ENCODE assay signal across 21 cellular contexts in the genomic region with DNA sequence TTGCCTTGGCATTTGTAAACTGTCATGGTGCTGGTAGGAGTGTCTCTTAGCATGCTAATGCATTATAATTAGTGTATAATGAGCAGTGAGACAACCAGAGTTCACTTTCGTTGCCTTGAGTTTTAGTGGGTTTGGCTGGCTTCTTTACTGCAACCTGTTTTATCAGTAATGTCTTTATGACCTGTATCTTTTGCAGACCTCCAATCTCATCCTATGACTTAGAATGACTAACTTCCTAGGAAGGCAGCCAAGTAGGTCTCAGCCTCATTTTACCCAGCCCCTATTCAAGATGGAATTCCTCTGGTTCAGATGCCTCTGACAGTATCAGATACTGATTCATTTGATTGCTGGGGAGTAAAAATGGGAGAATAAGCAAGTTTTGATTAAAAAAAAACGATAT. TPM values are rescaled to one million over a fixed set of nuclear protein-coding genes. Genes with fewer than 3 reads are reported as not detected.
DNase-seq lines count a peak whose midpoint lies in the region; ATAC-seq and TF ChIP-seq lines count a peak whose summit lies in the region.
"Had no signal": no experiment of that assay in that cellular context is flagged by ENCODE, and none has a peak within 500 bp of the region (broad histone marks: within the 10 kb centered on the region; RNA-seq: fewer than 3 reads in every experiment).

No MANE protein-coding gene starts in this region.

- H3K4me1 ChIP-seq in H9 (ENCODE audit: insufficient read depth, low read length) (peaks cover 25% of the 10 kb centered on the region), mucosa of descending colon (ENCODE audit: low read depth) (peaks cover 24% of the 10 kb centered on the region)
- H3K4me1 ChIP-seq: testis had no signal

- DNase-seq in H9: no peak
- DNase-seq in T1000 (lab: John Stamatoyannopoulos, UW): peak; percentile 10
- peak; percentile 6 for DNase-seq in epithelial cell of esophagus (ENCODE audit: low read depth)
- peak in 1 of 3 donors; percentile 24 for DNase-seq in mucosa of descending colon
- no peak for DNase-seq in NCI-H446 treated with DMSO at 0.1 percent for 48 hours (lab: John Stamatoyannopoulos, UW)
- no peak for DNase-seq in NCI-H2029 (lab: John Stamatoyannopoulos, UW)
- no peak for DNase-seq in foreskin melanocyte
- no peak for DNase-seq in naive thymus-derived CD8-positive, alpha-beta T cell
- DNase-seq: activated CD8-positive, alpha-beta T cell treated with anti-CD3 and anti-CD28 coated beads, Interleukin-2, amount 10 ng/mL, durations not matched to agents 7 days and 5 days; activated naive CD4-positive, alpha-beta T cell treated with Interleukin-2 at 50 U/mL for 16 hours; activated T-cell treated with anti-CD3 and anti-CD28 coated beads, Interleukin-2, amount 50 U/mL, for 24 hours; anterior cingulate cortex; CD8-positive, alpha-beta T cell; NCI-H82; occipital lobe; right cardiac atrium; testis had no signal

- peaks cover 8% of the 10 kb centered on the region; the same call in 1 of the 2 replicates for H3K79me2 ChIP-seq in H9 (ENCODE audit: insufficient read depth, low read length)

- no peaks in the 10 kb centered on the region for H3K9me3 Mint-ChIP-seq in H9
- peaks cover 0 to 3% (median 0%) of the 10 kb centered on the region in 9 donors for H3K9me3 Mint-ChIP-seq in naive thymus-derived CD8-positive, alpha-beta T cell
- H3K9me3 Mint-ChIP-seq: activated T-cell treated with anti-CD3 and anti-CD28 coated beads, Interleukin-2, amount 50 U/mL, for 24 hours; CD8-positive, alpha-beta T cell had no signal

- POLR2A ChIA-PET in naive thymus-derived CD8-positive, alpha-beta T cell (lab: Charles Lee): no interaction called here

- H3K56ac ChIP-seq in H9 (ENCODE audit: insufficient read length, low read depth, low read length): no peak overlapping the region

- H3K18ac ChIP-seq in H9 (ENCODE audit: insufficient read length, low read depth, low read length): no peak overlapping the region

- no peaks in the 10 kb centered on the region; a peak in 1 of 7 replicates for H3K36me3 Mint-ChIP-seq in H9 (ENCODE audit: insufficient read depth in 1 of 3, low read depth in 3 of 3)
- H3K36me3 Mint-ChIP-seq in naive thymus-derived CD8-positive, alpha-beta T cell: no peaks in the 10 kb centered on the region
- H3K36me3 Mint-ChIP-seq: CD8-positive, alpha-beta T cell; stimulated activated effector memory CD8-positive, alpha-beta T cell treated with anti-CD3 and anti-CD28 coated beads, Interleukin-12 subunit alpha, Interleukin-12 subunit beta, amount 100 ng/mL, for 72 hours had no signal

- H3K4me2 ChIP-seq in H9 (ENCODE audit: insufficient read depth, insufficient read length, low read length): no peak overlapping the region

- no peak overlapping the region for H2BK20ac ChIP-seq in H9 (ENCODE audit: low read depth, low read length, poor library complexity, severe bottlenecking)

- H3K4me3 Mint-ChIP-seq in H9: peak overlapping the region in 1 of 2 experiments; percentile 25; a peak in 1 of 5 replicates
- H3K4me3 Mint-ChIP-seq in naive thymus-derived CD8-positive, alpha-beta T cell: no peak overlapping the region
- H3K4me3 Mint-ChIP-seq: activated CD8-positive, alpha-beta T cell treated with anti-CD3 and anti-CD28 coated beads, Interleukin-2, amount 10 ng/mL, durations not matched to agents 7 days and 5 days; activated T-cell treated with anti-CD3 and anti-CD28 coated beads, Interleukin-2, amount 50 U/mL, for 24 hours; CD8-positive, alpha-beta T cell; stimulated activated effector memory CD8-positive, alpha-beta T cell treated with anti-CD3 and anti-CD28 coated beads, Interleukin-12 subunit alpha, Interleukin-12 subunit beta, amount 100 ng/mL, for 72 hours had no signal

- H2BK5ac ChIP-seq in H9 (ENCODE audit: insufficient read length, low read length): no peak overlapping the region

- H2BK12ac ChIP-seq in H9 (ENCODE audit: insufficient read length, low read depth, low read length): no peak overlapping the region

- H3K4me3 ChIP-seq in epithelial cell of esophagus (ENCODE audit: low read length): no peak overlapping the region
- no peak overlapping the region for H3K4me3 ChIP-seq in mucosa of descending colon
- H3K4me3 ChIP-seq: testis had no signal

- H3T11ph ChIP-seq in H9 (ENCODE audit: low read length): no peak overlapping the region

- H4K20me1 ChIP-seq in H9 (ENCODE audit: control insufficient read depth, insufficient read depth, insufficient read length): no peaks in the 10 kb centered on the region

- H3K36me3 ChIP-seq in mucosa of descending colon (ENCODE audit: low read depth): no peaks in the 10 kb centered on the region

- no CpG with 5 or more reads among the region's 2 CpGs for WGBS in H9 (ENCODE audit: extremely low coverage, insufficient read length, low lambda C conversion rate)

- H2AK5ac ChIP-seq in H9 (ENCODE audit: insufficient read length, low read length): no peak overlapping the region

- no peak overlapping the region for H2AFZ ChIP-seq in H9 (ENCODE audit: low read length)

- TF ChIP-seq CTCF in H9 (conservative IDR thresholded peaks at IDR 0.05) (no peak), epithelial cell of esophagus (IDR thresholded peaks at IDR 0.05; ENCODE audit: insufficient read depth, low read depth, low read length, missing control alignments) (no peak), mucosa of descending colon (IDR thresholded peaks at IDR 0.05) (no peak)

- H4K5ac ChIP-seq in H9 (ENCODE audit: insufficient read length, low read depth, low read length): no peak overlapping the region

- no peak overlapping the region for H4K91ac ChIP-seq in H9 (ENCODE audit: insufficient read length, low read depth, low read length)

- peaks cover 67 to 74% of the 10 kb centered on the region in 2 experiments for H3K4me1 Mint-ChIP-seq in H9
- no peaks in the 10 kb centered on the region for H3K4me1 Mint-ChIP-seq in naive thymus-derived CD8-positive, alpha-beta T cell
- H3K4me1 Mint-ChIP-seq: stimulated activated effector memory CD8-positive, alpha-beta T cell treated with anti-CD3 and anti-CD28 coated beads, Interleukin-12 subunit alpha, Interleukin-12 subunit beta, amount 100 ng/mL, for 72 hours had no signal

- H3K9me3 ChIP-seq in H9 (ENCODE audit: control insufficient read depth, low read depth, low read length) (no peaks in the 10 kb centered on the region), mucosa of descending colon (no peaks in the 10 kb centered on the region)
- H3K9me3 ChIP-seq: testis had no signal

- no peak overlapping the region for H2BK15ac ChIP-seq in H9 (ENCODE audit: low read depth, low read length)

- intact Hi-C loops in mucosa of descending colon (cut with DNase I, micrococcal nuclease): no loop called here

- no peak overlapping the region for H3K27ac ChIP-seq in H9 (ENCODE audit: insufficient read length, low read depth, low read length)
- H3K27ac ChIP-seq: testis had no signal

- no peak overlapping the region for H3K23ac ChIP-seq in H9 (ENCODE audit: insufficient read length, low read depth, low read length)

- H3K27ac Mint-ChIP-seq in H9: peak overlapping the region in 2 of 3 experiments; percentile 39 to 54; a peak in 3 of 7 replicates
- no peak overlapping the region for H3K27ac Mint-ChIP-seq in naive thymus-derived CD8-positive, alpha-beta T cell
- H3K27ac Mint-ChIP-seq: activated CD8-positive, alpha-beta T cell treated with anti-CD3 and anti-CD28 coated beads, Interleukin-2, amount 10 ng/mL, durations not matched to agents 7 days and 5 days; activated T-cell treated with anti-CD3 and anti-CD28 coated beads, Interleukin-2, amount 50 U/mL, for 24 hours; CD8-positive, alpha-beta T cell; stimulated activated effector memory CD8-positive, alpha-beta T cell treated with anti-CD3 and anti-CD28 coated beads, Interleukin-12 subunit alpha, Interleukin-12 subunit beta, amount 100 ng/mL, for 72 hours had no signal

- no peaks in the 10 kb centered on the region for H3K27me3 Mint-ChIP-seq in H9 (ENCODE audit: low read depth)
- peaks cover 0 to 11% (median 2%) of the 10 kb centered on the region in 5 donors for H3K27me3 Mint-ChIP-seq in naive thymus-derived CD8-positive, alpha-beta T cell

- no peaks in the 10 kb centered on the region for H3K23me2 ChIP-seq in H9 (ENCODE audit: insufficient read length, low read depth, low read length, poor library complexity, severe bottlenecking)

- no peak overlapping the region for H3K14ac ChIP-seq in H9 (ENCODE audit: insufficient read depth, low read length)

- no peak overlapping the region for H4K8ac ChIP-seq in H9 (replicated peaks; ENCODE audit: insufficient read length, low read depth, low read length)

- H3K79me1 ChIP-seq in H9 (ENCODE audit: insufficient read depth, low read depth, low read length, poor library complexity, severe bottlenecking): no peaks in the 10 kb centered on the region

- H3K27me3 ChIP-seq in H9 (ENCODE audit: insufficient read depth, low read length): no peaks in the 10 kb centered on the region
- H3K27me3 ChIP-seq: testis had no signal

- no peak overlapping the region for H3K9ac ChIP-seq in H9 (ENCODE audit: extremely low read depth, insufficient read length, low read length)

- H3K4ac ChIP-seq in H9 (ENCODE audit: low read depth, low read length): no peak overlapping the region

- H2BK120ac ChIP-seq in H9 (ENCODE audit: low read depth, low read length, poor library complexity, severe bottlenecking): no peak overlapping the region

- peak; percentile 47 for ATAC-seq in mucosa of descending colon
- ATAC-seq in naive thymus-derived CD8-positive, alpha-beta T cell: no peak
- ATAC-seq: activated CD4-positive, CD25-positive, alpha-beta regulatory T cell treated with anti-CD3 and anti-CD28 coated beads, Interleukin-2, amount 50 U/mL, for 24 hours; activated CD8-positive, alpha-beta T cell treated with anti-CD3 and anti-CD28 coated beads, Interleukin-2, amount 10 ng/mL, durations not matched to agents 7 days and 5 days; CD8-positive, alpha-beta T cell; right cardiac atrium; stimulated activated effector memory CD8-positive, alpha-beta T cell treated with anti-CD3 and anti-CD28 coated beads, Interleukin-12 subunit alpha, Interleukin-12 subunit beta, amount 100 ng/mL, for 72 hours had no signal

RNA-seq across cellular contexts. Expression of a gene that starts 42.8 kb away (rescaled TPM):
- 10.1 and 10.3 TPM in 2 replicates for total RNA-seq in H9 (2021)
- total RNA-seq in mucosa of descending colon: 10 to 100 TPM in 1 of 3 donors, 1 to 10 TPM in 2; 7.6 to 25.6 (median 7.8) TPM
- total RNA-seq in naive thymus-derived CD8-positive, alpha-beta T cell: under 1 TPM; 0.08 to 0.13 TPM
- polyA plus RNA-seq in naive thymus-derived CD8-positive, alpha-beta T cell: not detected
- total RNA-seq: activated CD8-positive, alpha-beta T cell treated with anti-CD3 and anti-CD28 coated beads, Interleukin-2, amount 10 ng/mL, durations not matched to agents 7 days and 5 days; LHCN-M2; T-helper 2 cell treated with Interferon-gamma antibody and Interleukin-4, amounts not matched to agents 100 ng/mL and 5 ng/mL, for 36 hours had no signal

Comparison
In these comparisons a context has a peak if more than half of its experiments do, and no peak if none do; other contexts are left out.
1. DNase-seq: peak in T1000 (single experiment) and epithelial cell of esophagus (single experiment); none in H9 (single experiment), NCI-H446 treated with DMSO at 0.1 percent for 48 hours (single experiment), NCI-H2029 (single experiment), foreskin melanocyte (single experiment) and naive thymus-derived CD8-positive, alpha-beta T cell (0 of 10).
2. H3K27ac Mint-ChIP-seq: peak in H9 (2 of 3); none in naive thymus-derived CD8-positive, alpha-beta T cell (0 of 10).